In genomic region chr15:98807262-98807661, GRCh38 we compare ENCODE assay signal across 1 cellular context.
TF ChIP-seq lines count a peak whose summit lies in the region.

No MANE protein-coding gene starts in this region.

TF ChIP-seq in K562, 482 proteins besides CTCF, POLR2A, EP300 and RAD21 (continued from another document):
- TF ChIP-seq MTA1 (IDR thresholded peaks at IDR 0.05; ENCODE audit: borderline replicate concordance) = no peak
TF ChIP-seq in K562: peak in this region for 2.
